15 cellular contexts compared by ENCODE assay signal in the genomic region with DNA sequence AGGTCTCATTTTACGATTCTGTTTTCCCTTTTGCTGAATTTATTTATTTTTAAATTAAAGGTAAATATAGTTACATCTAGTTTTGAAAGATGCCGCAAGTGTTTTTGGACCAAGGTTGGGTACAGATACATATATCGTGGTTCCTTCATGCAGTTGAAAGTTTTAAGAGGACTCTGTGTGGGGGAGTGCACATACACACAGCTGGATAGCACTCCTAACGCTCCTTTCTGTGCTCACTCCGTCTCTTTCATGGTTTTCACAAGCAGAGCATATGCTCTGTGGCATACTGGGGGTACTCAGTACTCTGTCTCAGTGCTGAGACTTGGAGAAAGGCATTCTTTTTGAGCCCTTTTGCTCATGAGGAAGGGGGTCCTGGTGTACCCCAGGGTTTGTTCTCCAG. TPM values are rescaled to one million over a fixed set of nuclear protein-coding genes. Genes with fewer than 3 reads are reported as not detected.
A peak's percentile ranks its signal among the peaks of the same experiment; 100 is the strongest.
DNase-seq lines count a peak whose midpoint lies in the region; ATAC-seq and TF ChIP-seq lines count a peak whose summit lies in the region.
"Had no signal": no experiment of that assay in that cellular context is flagged by ENCODE, and none has a peak within 500 bp of the region (broad histone marks: within the 10 kb centered on the region; RNA-seq: fewer than 3 reads in every experiment).

No MANE protein-coding gene starts in this region.

- intact Hi-C loops in heart left ventricle (cut with DNase I), result no loop called here
- intact Hi-C loops in left ventricle myocardium inferior (cut with micrococcal nuclease), result no loop called here

- H3K9me3 ChIP-seq in heart left ventricle, result no peaks in the 10 kb centered on the region
- H3K9me3 ChIP-seq in right atrium auricular region, result no peaks in the 10 kb centered on the region
- no peaks in the 10 kb centered on the region for H3K9me3 ChIP-seq in left ventricle myocardium inferior (replicated peaks)
- H3K9me3 ChIP-seq in smooth muscle cell (replicated peaks; ENCODE audit: low read depth), result no peaks in the 10 kb centered on the region
- no peaks in the 10 kb centered on the region for H3K9me3 ChIP-seq in CD8-positive, alpha-beta memory T cell (ENCODE audit: low read length)

- TF ChIP-seq POLR2A in heart left ventricle (IDR thresholded peaks at IDR 0.05), result no peak

- H2AFZ ChIP-seq in smooth muscle cell (ENCODE audit: low read depth), result no peak overlapping the region
- H2AFZ ChIP-seq: GM23248 had no signal

- no peaks in the 10 kb centered on the region for H3K27me3 Mint-ChIP-seq in nephron progenitor cell (ENCODE audit: low read depth, poor library complexity)
- H3K27me3 Mint-ChIP-seq in CD8-positive, alpha-beta memory T cell, result peaks cover 0 to 1% of the 10 kb centered on the region in 2 donors
- H3K27me3 Mint-ChIP-seq: B cell; CD4-positive, alpha-beta T cell had no signal

- WGBS in heart left ventricle, 4 donors, result 60 to 69% (median 65%) methylated on average over 5 of the region's 5 CpGs
- 89% methylated on average over 5 of the region's 5 CpGs for WGBS in smooth muscle cell (ENCODE audit: low lambda C conversion rate)

- no peaks in the 10 kb centered on the region for H3K79me2 ChIP-seq in smooth muscle cell (ENCODE audit: low read depth)

- ATAC-seq in heart left ventricle (peak in 3 of 4 donors; percentile 25 to 41 (median 40)), HG02870 (IDR thresholded peaks at IDR 0.05; ENCODE audit: unreplicated experiment) (no peak)
- ATAC-seq: GM12878, HCT116 had no signal

- no peak overlapping the region for H3K4me2 ChIP-seq in smooth muscle cell

- H3K36me3 ChIP-seq in heart left ventricle (no peaks in the 10 kb centered on the region), right atrium auricular region (no peaks in the 10 kb centered on the region), left ventricle myocardium inferior (no peaks in the 10 kb centered on the region), smooth muscle cell (ENCODE audit: low read depth) (no peaks in the 10 kb centered on the region)
- no peaks in the 10 kb centered on the region for H3K36me3 ChIP-seq in CD8-positive, alpha-beta memory T cell (ENCODE audit: insufficient read depth, low read length)

- CTCF ChIA-PET in CD8-positive, alpha-beta memory T cell (lab: Charles Lee), result no interaction called here

- no peak overlapping the region for H3K4me3 Mint-ChIP-seq in nephron progenitor cell
- no peak overlapping the region for H3K4me3 Mint-ChIP-seq in CD8-positive, alpha-beta memory T cell
- H3K4me3 Mint-ChIP-seq: B cell; CD4-positive, alpha-beta T cell had no signal

- H3K27me3 ChIP-seq in heart left ventricle, result no peaks in the 10 kb centered on the region
- no peaks in the 10 kb centered on the region for H3K27me3 ChIP-seq in right atrium auricular region
- H3K27me3 ChIP-seq in left ventricle myocardium inferior (ENCODE audit: low read depth), result no peaks in the 10 kb centered on the region
- H3K27me3 ChIP-seq in smooth muscle cell (ENCODE audit: low read depth), result no peaks in the 10 kb centered on the region
- no peaks in the 10 kb centered on the region for H3K27me3 ChIP-seq in CD8-positive, alpha-beta memory T cell (ENCODE audit: insufficient read depth, low read length, poor library complexity, severe bottlenecking)

- peaks cover 56% of the 10 kb centered on the region for H3K36me3 Mint-ChIP-seq in nephron progenitor cell (ENCODE audit: low read depth)
- no peaks in the 10 kb centered on the region for H3K36me3 Mint-ChIP-seq in CD8-positive, alpha-beta memory T cell

- TF ChIP-seq CTCF in heart left ventricle (IDR thresholded peaks at IDR 0.05) (no peak), right atrium auricular region (IDR thresholded peaks at IDR 0.05) (no peak), left ventricle myocardium inferior (IDR thresholded peaks at IDR 0.05; ENCODE audit: borderline replicate concordance) (no peak), nephron progenitor cell (IDR thresholded peaks at IDR 0.05) (no peak), smooth muscle cell (IDR thresholded peaks at IDR 0.05; ENCODE audit: borderline replicate concordance, insufficient read depth, poor library complexity, severe bottlenecking) (no peak)

- H3F3A ChIP-seq in smooth muscle cell (ENCODE audit: low read depth), result no peaks in the 10 kb centered on the region

- peaks cover 56% of the 10 kb centered on the region for H3K4me1 Mint-ChIP-seq in nephron progenitor cell
- peaks cover 0 to 6% (median 0%) of the 10 kb centered on the region in 3 donors for H3K4me1 Mint-ChIP-seq in CD8-positive, alpha-beta memory T cell

- H3K9ac ChIP-seq in smooth muscle cell (ENCODE audit: low read depth), result no peak overlapping the region
- H3K9ac ChIP-seq: GM23248 had no signal

- DNase-seq in heart left ventricle, result no peak
- no peak for DNase-seq in right atrium auricular region (ENCODE audit: low spot score)
- DNase-seq in left ventricle myocardium inferior, result no peak
- DNase-seq in nephron progenitor cell, result no peak
- no peak for DNase-seq in smooth muscle cell (lab: John Stamatoyannopoulos, UW; ENCODE audit: unreplicated experiment)
- no peak for DNase-seq in CD8-positive, alpha-beta memory T cell
- DNase-seq: C1 segment of cervical spinal cord; CD4-positive, alpha-beta T cell; DMS79 had no signal

- H3K4me1 ChIP-seq in heart left ventricle (peaks cover 0 to 45% (median 22%) of the 10 kb centered on the region in 12 donors), right atrium auricular region (peaks cover 0 to 28% of the 10 kb centered on the region in 2 donors), left ventricle myocardium inferior (peaks cover 67% of the 10 kb centered on the region), smooth muscle cell (ENCODE audit: low read depth) (no peaks in the 10 kb centered on the region)
- peaks cover 5% of the 10 kb centered on the region for H3K4me1 ChIP-seq in CD8-positive, alpha-beta memory T cell (ENCODE audit: insufficient read depth, low read length)

- H3K9me3 Mint-ChIP-seq in nephron progenitor cell, result peaks cover 15% of the 10 kb centered on the region
- H3K9me3 Mint-ChIP-seq in CD8-positive, alpha-beta memory T cell, result no peaks in the 10 kb centered on the region
- H3K9me3 Mint-ChIP-seq: CD4-positive, alpha-beta T cell had no signal

- POLR2A ChIA-PET in CD8-positive, alpha-beta memory T cell (lab: Charles Lee), result no interaction called here

- H3K27ac ChIP-seq in heart left ventricle, result peak overlapping the region in 8 of 12 donors; percentile 4 to 73 (median 38)
- H3K27ac ChIP-seq in right atrium auricular region, result peak overlapping the region in 1 of 2 donors; percentile 8
- H3K27ac ChIP-seq in left ventricle myocardium inferior (replicated peaks), result peak overlapping the region; percentile 77
- no peak overlapping the region for H3K27ac ChIP-seq in smooth muscle cell (ENCODE audit: low read depth)
- H3K27ac ChIP-seq in CD8-positive, alpha-beta memory T cell (ENCODE audit: low read depth, low read length), result no peak overlapping the region
- H3K27ac ChIP-seq: GM23248 had no signal

- H3K4me3 ChIP-seq in heart left ventricle, result peak overlapping the region in 1 of 12 donors; percentile 5
- no peak overlapping the region for H3K4me3 ChIP-seq in right atrium auricular region
- H3K4me3 ChIP-seq in left ventricle myocardium inferior, result peak overlapping the region; percentile 27
- H3K4me3 ChIP-seq in smooth muscle cell, result no peak overlapping the region
- no peak overlapping the region for H3K4me3 ChIP-seq in CD8-positive, alpha-beta memory T cell (ENCODE audit: low read length)
- H3K4me3 ChIP-seq: GM12878, GM23248 had no signal

- H4K20me1 ChIP-seq in smooth muscle cell (ENCODE audit: low read depth), result no peaks in the 10 kb centered on the region

- peak overlapping the region; percentile 48 for H3K27ac Mint-ChIP-seq in nephron progenitor cell
- no peak overlapping the region for H3K27ac Mint-ChIP-seq in CD8-positive, alpha-beta memory T cell
- H3K27ac Mint-ChIP-seq: B cell; CD4-positive, alpha-beta T cell had no signal

RNA-seq across cellular contexts. Expression of a gene that starts 17.7 kb away (rescaled TPM):
- 100 to 1,000 TPM in 7 of 9 donors, 10 to 100 TPM in 2; 74.9 to 242 (median 121) TPM for total RNA-seq in heart left ventricle
- 10 to 100 TPM; 53.6 to 92.0 TPM for polyA plus RNA-seq in heart left ventricle
- total RNA-seq in right atrium auricular region, result 100 to 1,000 TPM; 164 to 166 TPM
- 155 TPM for total RNA-seq in left ventricle myocardium inferior
- total RNA-seq in smooth muscle cell, result 27.1 and 40.5 TPM in 2 replicates
- 6.8 and 23.0 TPM in 2 replicates for polyA plus RNA-seq in smooth muscle cell
- total RNA-seq in CD8-positive, alpha-beta memory T cell, result 1 to 10 TPM; 2.9 to 3.4 TPM
- 3.8 TPM for polyA plus RNA-seq in CD8-positive, alpha-beta memory T cell
- total RNA-seq: G401 had no signal

Comparison
In these comparisons a context has a peak if more than half of its experiments do, and no peak if none do; other contexts are left out.
1. H3K27ac ChIP-seq: peak in heart left ventricle (8 of 12) and left ventricle myocardium inferior (single experiment); none in smooth muscle cell (single experiment) and CD8-positive, alpha-beta memory T cell (single experiment).